1 cellular context compared by ENCODE assay signal in genomic region chr22:28711820-28712777, GRCh38.
TF ChIP-seq lines count a peak whose summit lies in the region.

No MANE protein-coding gene starts in this region.

TF ChIP-seq in HepG2, 621 proteins besides CTCF, POLR2A, EP300 and RAD21 (continued from another document and continues in another):
- no peak for TF ChIP-seq ZBTB44 (CRISPR knock-in tag; IDR thresholded peaks at IDR 0.05)
- TF ChIP-seq PRDM10 (CRISPR knock-in tag; IDR thresholded peaks at IDR 0.05; ENCODE audit: low read depth) = peak; percentile 43; the same call in 1 of the 2 replicates
- TF ChIP-seq GPN1 (CRISPR knock-in tag; IDR thresholded peaks at IDR 0.05; ENCODE audit: borderline replicate concordance) = no peak
- no peak for TF ChIP-seq RBFOX2 (IDR thresholded peaks at IDR 0.05; ENCODE audit: low read depth, low read length)
- no peak for TF ChIP-seq AGO1 (IDR thresholded peaks at IDR 0.05; ENCODE audit: low read depth, low read length, poor library complexity, severe bottlenecking)
- TF ChIP-seq ZNF580 (CRISPR knock-in tag; IDR thresholded peaks at IDR 0.05; ENCODE audit: borderline replicate concordance, low read depth) = 0 out of 2 replicates have a peak, but pooled peaks have one; percentile 24
- no peak for TF ChIP-seq PAF1 (CRISPR knock-in tag; IDR thresholded peaks at IDR 0.05)
- TF ChIP-seq FOXP4 (CRISPR knock-in tag; IDR thresholded peaks at IDR 0.05) = peak; percentile 78
- TF ChIP-seq BHLHE40 (IDR thresholded peaks at IDR 0.05; ENCODE audit: low read length) = no peak
- TF ChIP-seq ZNF773 (CRISPR knock-in tag; IDR thresholded peaks at IDR 0.05; ENCODE audit: borderline replicate concordance) = no peak
- TF ChIP-seq HNRNPK (IDR thresholded peaks at IDR 0.05; ENCODE audit: low read depth, low read length, poor library complexity, severe bottlenecking) = no peak
- no peak for TF ChIP-seq MEIS1 (CRISPR knock-in tag; IDR thresholded peaks at IDR 0.05; ENCODE audit: borderline replicate concordance)
- TF ChIP-seq ZNF720 (CRISPR knock-in tag; IDR thresholded peaks at IDR 0.05) = no peak
- no peak for TF ChIP-seq ZKSCAN1 (IDR thresholded peaks at IDR 0.05; ENCODE audit: low read length)
- TF ChIP-seq SKI (IDR thresholded peaks at IDR 0.05; ENCODE audit: partially characterized antibody) = no peak
- no peak for TF ChIP-seq CENPT (CRISPR knock-in tag; IDR thresholded peaks at IDR 0.05; ENCODE audit: low read depth)
- no peak for TF ChIP-seq HCFC1 (IDR thresholded peaks at IDR 0.05; ENCODE audit: low read depth, low read length)
- TF ChIP-seq MTF2 (CRISPR knock-in tag; IDR thresholded peaks at IDR 0.05; ENCODE audit: borderline replicate concordance) = no peak
- no peak for TF ChIP-seq ZNF512B (CRISPR knock-in tag; IDR thresholded peaks at IDR 0.05; ENCODE audit: borderline replicate concordance)
- TF ChIP-seq MLLT10 (CRISPR knock-in tag; IDR thresholded peaks at IDR 0.05) = no peak
- no peak for TF ChIP-seq MEIS2 (CRISPR knock-in tag; IDR thresholded peaks at IDR 0.05)
- TF ChIP-seq ZNF570 (CRISPR knock-in tag; IDR thresholded peaks at IDR 0.05; ENCODE audit: borderline replicate concordance) = no peak
- TF ChIP-seq KDM1A (CRISPR knock-in tag; IDR thresholded peaks at IDR 0.05) = no peak
- no peak for TF ChIP-seq MNT (IDR thresholded peaks at IDR 0.05)
- peak; percentile 49; the same call in 1 of the 2 replicates for TF ChIP-seq FOXJ3 (CRISPR knock-in tag; IDR thresholded peaks at IDR 0.05; ENCODE audit: borderline replicate concordance)
- TF ChIP-seq ZNF124 (CRISPR knock-in tag; IDR thresholded peaks at IDR 0.05) = 0 out of 2 replicates have a peak, but pooled peaks have one; percentile 16
- no peak for TF ChIP-seq ZMYM4 (CRISPR knock-in tag; IDR thresholded peaks at IDR 0.05)
- TF ChIP-seq ZNF382 (CRISPR knock-in tag; IDR thresholded peaks at IDR 0.05; ENCODE audit: borderline replicate concordance) = no peak
- no peak; a peak in 1 of 4 replicates for TF ChIP-seq KLF16 (CRISPR knock-in tag; IDR thresholded peaks at IDR 0.05)
- no peak for TF ChIP-seq CCAR2 (optimal IDR thresholded peaks at IDR 0.05; ENCODE audit: low read depth, low read length)
- TF ChIP-seq ZNF20 (CRISPR knock-in tag; IDR thresholded peaks at IDR 0.05) = 0 out of 2 replicates have a peak, but pooled peaks have one; percentile 44
- no peak for TF ChIP-seq SNRNP70 (IDR thresholded peaks at IDR 0.05; ENCODE audit: low read depth, low read length)
- no peak for TF ChIP-seq ZNF3 (CRISPR knock-in tag; IDR thresholded peaks at IDR 0.05)
- no peak for TF ChIP-seq ZNF883 (CRISPR knock-in tag; IDR thresholded peaks at IDR 0.05; ENCODE audit: not compliant biosample characterization)
- TF ChIP-seq CEBPG (CRISPR knock-in tag; IDR thresholded peaks at IDR 0.05) = peak; percentile 95
- no peak for TF ChIP-seq ZNF572 (CRISPR knock-in tag; IDR thresholded peaks at IDR 0.05)
- TF ChIP-seq MZF1 (CRISPR knock-in tag; IDR thresholded peaks at IDR 0.05; ENCODE audit: borderline replicate concordance) = no peak
- TF ChIP-seq YEATS2 (CRISPR knock-in tag; IDR thresholded peaks at IDR 0.05; ENCODE audit: borderline replicate concordance) = no peak
- TF ChIP-seq NFIC (IDR thresholded peaks at IDR 0.05; ENCODE audit: low read length) = peak; percentile 69; the same call in 1 of the 2 replicates
- peak; percentile 31; the same call in 1 of the 2 replicates for TF ChIP-seq KAT8 (CRISPR knock-in tag; IDR thresholded peaks at IDR 0.05)
- no peak for TF ChIP-seq ZMAT5 (CRISPR knock-in tag; IDR thresholded peaks at IDR 0.05; ENCODE audit: borderline replicate concordance, low read depth)
- TF ChIP-seq ZNF615 (CRISPR knock-in tag; IDR thresholded peaks at IDR 0.05; ENCODE audit: borderline replicate concordance) = no peak
- no peak for TF ChIP-seq IKZF1 (IDR thresholded peaks at IDR 0.05)
- no peak for TF ChIP-seq WIZ (CRISPR knock-in tag; IDR thresholded peaks at IDR 0.05)
- no peak for TF ChIP-seq ZNF33A (CRISPR knock-in tag; IDR thresholded peaks at IDR 0.05; ENCODE audit: borderline replicate concordance)
- TF ChIP-seq NKX3-1 (CRISPR knock-in tag; IDR thresholded peaks at IDR 0.05) = no peak
- TF ChIP-seq SP140L (CRISPR knock-in tag; IDR thresholded peaks at IDR 0.05; ENCODE audit: borderline replicate concordance) = no peak
- no peak for TF ChIP-seq FOSL1 (CRISPR knock-in tag; IDR thresholded peaks at IDR 0.05; ENCODE audit: borderline replicate concordance)
- TF ChIP-seq MTERF4 (CRISPR knock-in tag; IDR thresholded peaks at IDR 0.05) = no peak
- TF ChIP-seq NCOA2 (CRISPR knock-in tag; IDR thresholded peaks at IDR 0.05) = peak; percentile 56; the same call in 1 of the 2 replicates
- 0 out of 2 replicates have a peak, but pooled peaks have one; percentile 34 for TF ChIP-seq ZBTB21 (CRISPR knock-in tag; IDR thresholded peaks at IDR 0.05)
- TF ChIP-seq ARHGAP35 (CRISPR knock-in tag; IDR thresholded peaks at IDR 0.05; ENCODE audit: borderline replicate concordance) = no peak
- TF ChIP-seq ZNF503 (CRISPR knock-in tag; IDR thresholded peaks at IDR 0.05) = no peak
- 0 out of 2 replicates have a peak, but pooled peaks have one; percentile 25 for TF ChIP-seq RXRB (CRISPR knock-in tag; IDR thresholded peaks at IDR 0.05; ENCODE audit: borderline replicate concordance)
- TF ChIP-seq ZSCAN25 (CRISPR knock-in tag; IDR thresholded peaks at IDR 0.05) = no peak
- no peak for TF ChIP-seq CHCHD3 (CRISPR knock-in tag; IDR thresholded peaks at IDR 0.05)
- TF ChIP-seq FOXP1 (IDR thresholded peaks at IDR 0.05) = no peak
- TF ChIP-seq FOXP1 (CRISPR knock-in tag; IDR thresholded peaks at IDR 0.05) = peak; percentile 68; the same call in 1 of the 2 replicates
- TF ChIP-seq CHD2 (IDR thresholded peaks at IDR 0.05; ENCODE audit: low read depth, low read length) = no peak
